In genomic region chr7:65749518-65749917, GRCh38 we compare ENCODE assay signal across 14 cellular contexts.
DNase-seq lines count a peak whose midpoint lies in the region; ATAC-seq and TF ChIP-seq lines count a peak whose summit lies in the region.
"Had no signal": no experiment of that assay in that cellular context is flagged by ENCODE, and none has a peak within 500 bp of the region (broad histone marks: within the 10 kb centered on the region; RNA-seq: fewer than 3 reads in every experiment).

No MANE protein-coding gene starts in this region.

- H3K9me3 ChIP-seq in SJCRH30 (replicated peaks), result no peaks in the 10 kb centered on the region
- no peaks in the 10 kb centered on the region for H3K9me3 ChIP-seq in esophagus muscularis mucosa
- H3K9me3 ChIP-seq: heart right ventricle had no signal

- no peak for TF ChIP-seq EP300 in esophagus muscularis mucosa (IDR thresholded peaks at IDR 0.05)

- TF ChIP-seq POLR2A in esophagus muscularis mucosa (IDR thresholded peaks at IDR 0.05; ENCODE audit: low read depth), result no peak

- peaks cover 11% of the 10 kb centered on the region for H3K36me3 Mint-ChIP-seq in T-helper 2 cell treated with Interferon-gamma antibody and Interleukin-4, amounts not matched to agents 5 μg/mL and 100 μg/mL, for 36 hours (ENCODE audit: low read depth)

- in situ Hi-C loops in ACHN (cut with HindIII; ENCODE audit: low pct_ligation_motif_present, low pct_unique_long_range_greater_than_20kb, low sequenced_read_pairs), result no loop called here

- TF ChIP-seq CTCF in esophagus muscularis mucosa (IDR thresholded peaks at IDR 0.05), result no peak

- H3K27me3 ChIP-seq in SJCRH30 (no peaks in the 10 kb centered on the region), esophagus muscularis mucosa (no peaks in the 10 kb centered on the region)
- H3K27me3 ChIP-seq: heart right ventricle had no signal

- WGBS in esophagus muscularis mucosa, result 95% methylated on average over 10 of the region's 12 CpGs

- H3K36me3 ChIP-seq in SJCRH30 (peaks cover 6% of the 10 kb centered on the region), esophagus muscularis mucosa (peaks cover 0 to 5% (median 0%) of the 10 kb centered on the region in 4 donors)

- H3K27ac Mint-ChIP-seq in T-helper 2 cell treated with Interferon-gamma antibody and Interleukin-4, amounts not matched to agents 5 μg/mL and 100 μg/mL, for 36 hours, result no peak overlapping the region
- no peak overlapping the region for H3K27ac Mint-ChIP-seq in stimulated activated naive CD8-positive, alpha-beta T cell treated with anti-CD3 and anti-CD28 coated beads, Interleukin-15, amount 100 ng/mL, for 72 hours

- H3K4me3 Mint-ChIP-seq in T-helper 2 cell treated with Interferon-gamma antibody and Interleukin-4, amounts not matched to agents 5 μg/mL and 100 μg/mL, for 36 hours, result peak overlapping the region; percentile 97
- peak overlapping the region; percentile 8 to 98 for H3K4me3 Mint-ChIP-seq in stimulated activated naive CD8-positive, alpha-beta T cell treated with anti-CD3 and anti-CD28 coated beads, Interleukin-15, amount 100 ng/mL, for 72 hours

- no peaks in the 10 kb centered on the region for H3K27me3 Mint-ChIP-seq in T-helper 2 cell treated with Interferon-gamma antibody and Interleukin-4, amounts not matched to agents 5 μg/mL and 100 μg/mL, for 36 hours (ENCODE audit: low read depth)
- no peaks in the 10 kb centered on the region for H3K27me3 Mint-ChIP-seq in stimulated activated naive CD8-positive, alpha-beta T cell treated with anti-CD3 and anti-CD28 coated beads, Interleukin-15, amount 100 ng/mL, for 72 hours
- H3K27me3 Mint-ChIP-seq: stimulated activated naive B cell treated with anti-CD40 and anti-IgM and Interleukin-4, amounts not matched to agents 10 μg/mL and 1 μg/mL and 100 μg/mL, for 72 hours had no signal

- ATAC-seq in stimulated activated naive CD8-positive, alpha-beta T cell treated with anti-CD3 and anti-CD28 coated beads, Interleukin-15, amount 100 ng/mL, for 72 hours, result no peak
- ATAC-seq in left lobe of liver (no peak), GM21381 (IDR thresholded peaks at IDR 0.05; ENCODE audit: unreplicated experiment) (no peak)

- no peaks in the 10 kb centered on the region for H3K9me3 Mint-ChIP-seq in T-helper 2 cell treated with Interferon-gamma antibody and Interleukin-4, amounts not matched to agents 5 μg/mL and 100 μg/mL, for 36 hours
- no peaks in the 10 kb centered on the region for H3K9me3 Mint-ChIP-seq in stimulated activated naive CD8-positive, alpha-beta T cell treated with anti-CD3 and anti-CD28 coated beads, Interleukin-15, amount 100 ng/mL, for 72 hours
- H3K9me3 Mint-ChIP-seq: stimulated activated naive B cell treated with anti-CD40 and anti-IgM and Interleukin-4, amounts not matched to agents 10 μg/mL and 1 μg/mL and 100 μg/mL, for 72 hours had no signal

- H3K4me3 ChIP-seq in SJCRH30 (peak overlapping the region; percentile 74; the same call in 1 of the 2 replicates), esophagus muscularis mucosa (no peak overlapping the region)

- DNase-seq in T-helper 2 cell treated with Interferon-gamma antibody and Interleukin-4, amounts not matched to agents 5 μg/mL and 100 μg/mL, for 36 hours (ENCODE audit: low spot score), result no peak
- no peak for DNase-seq in T-helper 2 cell
- DNase-seq in SJCRH30, result no peak
- DNase-seq in esophagus muscularis mucosa (ENCODE audit: extremely low spot score), result no peak
- DNase-seq in stimulated activated naive CD8-positive, alpha-beta T cell treated with anti-CD3 and anti-CD28 coated beads, Interleukin-15, amount 100 ng/mL, for 72 hours, result no peak
- DNase-seq in left lobe of liver (ENCODE audit: low spot score), result no peak
- DNase-seq in ACHN, result no peak
- DNase-seq: activated naive CD4-positive, alpha-beta T cell treated with Interleukin-2 at 50 U/mL for 16 hours; effector CD8-positive, alpha-beta T cell; heart right ventricle; NCI-H1048; stimulated activated CD4-positive, alpha-beta T cell treated with anti-CD3 and anti-CD28 coated beads, Interleukin-15, amount 100 ng/mL, for 24 hours; stimulated activated naive B cell treated with anti-CD40 and anti-IgM and Interleukin-4, amounts not matched to agents 10 μg/mL and 1 μg/mL and 100 μg/mL, for 72 hours had no signal

- intact Hi-C loops in esophagus muscularis mucosa (cut with DNase I), result no loop called here

- no peak overlapping the region for H3K27ac ChIP-seq in SJCRH30
- H3K27ac ChIP-seq in esophagus muscularis mucosa (replicated peaks in 1 of 4), result peak overlapping the region; percentile 94 to 98 (median 98)

- H3K4me1 ChIP-seq in SJCRH30, result peaks cover 6% of the 10 kb centered on the region; the same call in 1 of the 2 replicates
- H3K4me1 ChIP-seq in esophagus muscularis mucosa, result peaks cover 14 to 70% (median 70%) of the 10 kb centered on the region in 4 donors

- peaks cover 9% of the 10 kb centered on the region for H3K4me1 Mint-ChIP-seq in T-helper 2 cell treated with Interferon-gamma antibody and Interleukin-4, amounts not matched to agents 5 μg/mL and 100 μg/mL, for 36 hours (ENCODE audit: low read depth)
- H3K4me1 Mint-ChIP-seq in stimulated activated naive CD8-positive, alpha-beta T cell treated with anti-CD3 and anti-CD28 coated beads, Interleukin-15, amount 100 ng/mL, for 72 hours, result peaks cover 8% of the 10 kb centered on the region
- H3K4me1 Mint-ChIP-seq: stimulated activated naive B cell treated with anti-CD40 and anti-IgM and Interleukin-4, amounts not matched to agents 10 μg/mL and 1 μg/mL and 100 μg/mL, for 72 hours had no signal
